8 cellular contexts compared by ENCODE assay signal in genomic region chr3:94062513-94063404, GRCh38. TPM values are rescaled to one million over a fixed set of nuclear protein-coding genes. Genes with fewer than 3 reads are reported as not detected.
A peak's percentile ranks its signal among the peaks of the same experiment; 100 is the strongest.
DNase-seq lines count a peak whose midpoint lies in the region; ATAC-seq and TF ChIP-seq lines count a peak whose summit lies in the region.

DHFR2 (minus strand) TSS chr3:94062916; CDS start chr3:94061511, 1,405 bp downstream.
NSUN3 (plus strand) TSS chr3:94063061; CDS start chr3:94063127, 66 bp downstream.

- peaks cover 10% of the 10 kb centered on the region for H3K9me3 Mint-ChIP-seq in endodermal cell

- H3K4me1 Mint-ChIP-seq in endodermal cell, result peaks cover 27% of the 10 kb centered on the region

- no peaks in the 10 kb centered on the region for H3K79me2 ChIP-seq in mesendoderm (ENCODE audit: control insufficient read depth, insufficient read depth, low read length)

- H3K4me3 Mint-ChIP-seq in endodermal cell, result peak within 1 kb of the TSS; percentile 87

- H3K18ac ChIP-seq in mesendoderm (ENCODE audit: low read length), result peak within 1 kb of the TSS; percentile 96

- peak within 1 kb of the TSS; percentile 98 for H3K27ac ChIP-seq in HUES48 (ENCODE audit: low read depth, low read length)
- peak within 1 kb of the TSS; percentile 95 for H3K27ac ChIP-seq in endodermal cell (ENCODE audit: low read depth, low read length)
- peak within 1 kb of the TSS; percentile 92 for H3K27ac ChIP-seq in mesendoderm (ENCODE audit: low read depth, low read length)

- H3K36me3 Mint-ChIP-seq in endodermal cell (ENCODE audit: low read depth), result peaks cover 29% of the 10 kb centered on the region

- H2BK120ac ChIP-seq in mesendoderm (ENCODE audit: low read depth, low read length), result peak within 1 kb of the TSS; percentile 38

- H2BK5ac ChIP-seq in mesendoderm (ENCODE audit: low read length), result peak within 1 kb of the TSS; percentile 19

- H3K4me3 ChIP-seq in HUES48 (ENCODE audit: low read depth, low read length), result peak within 1 kb of the TSS; percentile 98
- peak within 1 kb of the TSS; percentile 66 for H3K4me3 ChIP-seq in NT2/D1 (ENCODE audit: insufficient read length, low read depth)
- peak within 1 kb of the TSS; percentile 95 for H3K4me3 ChIP-seq in endodermal cell (ENCODE audit: low read length)
- H3K4me3 ChIP-seq in mesendoderm (ENCODE audit: low read length), result peak within 1 kb of the TSS; percentile 71

- WGBS in endodermal cell (ENCODE audit: insufficient coverage in 1 of 2, insufficient read length in 1 of 2), 2 experiments, result 1% methylated on average over 31 to 52 of the region's 52 CpGs
- no CpG with 5 or more reads among the region's 52 CpGs for WGBS in mesendoderm (ENCODE audit: extremely low coverage, insufficient coverage, low lambda C conversion rate)

- H3K9ac ChIP-seq in HUES48 (ENCODE audit: low read depth, low read length), result peak within 1 kb of the TSS; percentile 98
- peak within 1 kb of the TSS; percentile 80 for H3K9ac ChIP-seq in NT2/D1 (ENCODE audit: insufficient read length, low read depth)
- H3K9ac ChIP-seq in endodermal cell (ENCODE audit: extremely low read depth, low read length, poor library complexity, severe bottlenecking), result peak within 1 kb of the TSS; percentile 86
- H3K9ac ChIP-seq in mesendoderm (ENCODE audit: low read length), result peak within 1 kb of the TSS; percentile 82

- peak within 1 kb of the TSS; percentile 87 for H3K4ac ChIP-seq in mesendoderm (ENCODE audit: low read depth, low read length)

- TF ChIP-seq CTCF in endodermal cell (conservative IDR thresholded peaks at IDR 0.05), result no peak

- peak within 1 kb of the TSS; percentile 99 for H3K27ac Mint-ChIP-seq in endodermal cell

- no peak within 1 kb of the TSS for H4K8ac ChIP-seq in mesendoderm (ENCODE audit: low read depth, low read length)

- no peak within 1 kb of the TSS for H3K23ac ChIP-seq in mesendoderm (ENCODE audit: low read length)

- no peak within 1 kb of the TSS for H2BK15ac ChIP-seq in mesendoderm (replicated peaks; ENCODE audit: low read depth)

- 0 out of 2 replicates have a peak, but pooled peaks cover 3% of the 10 kb centered on the region for H3K4me1 ChIP-seq in HUES48 (ENCODE audit: control insufficient read depth, insufficient read depth, low read length)
- H3K4me1 ChIP-seq in NT2/D1 (ENCODE audit: insufficient read depth, insufficient read length), result no peaks in the 10 kb centered on the region
- peaks cover 4% of the 10 kb centered on the region for H3K4me1 ChIP-seq in endodermal cell (ENCODE audit: control insufficient read depth, insufficient read depth, low read length)
- peaks cover 4% of the 10 kb centered on the region for H3K4me1 ChIP-seq in mesendoderm (ENCODE audit: control insufficient read depth, low read depth, low read length)

- peaks cover 1% of the 10 kb centered on the region for H3K79me1 ChIP-seq in mesendoderm (ENCODE audit: low read length)

- no peak within 1 kb of the TSS for H2AK5ac ChIP-seq in mesendoderm (ENCODE audit: low read length)

- ATAC-seq in GM21423 (IDR thresholded peaks at IDR 0.05; ENCODE audit: unreplicated experiment), result peak; percentile 94

- H3K9me3 ChIP-seq in HUES48 (ENCODE audit: control insufficient read depth, insufficient read depth, low read length) (no peaks in the 10 kb centered on the region), NT2/D1 (ENCODE audit: insufficient read depth, low read length) (no peaks in the 10 kb centered on the region), endodermal cell (ENCODE audit: control insufficient read depth, low read length) (peaks cover 9% of the 10 kb centered on the region)

- H4K5ac ChIP-seq in mesendoderm (ENCODE audit: low read length), result no peak within 1 kb of the TSS

- H3K27me3 Mint-ChIP-seq in endodermal cell (ENCODE audit: insufficient read depth), result no peaks in the 10 kb centered on the region

- peak within 1 kb of the TSS; percentile 89 for H3K56ac ChIP-seq in mesendoderm (ENCODE audit: low read length)

- peak within 1 kb of the TSS; percentile 89 for H3K4me2 ChIP-seq in mesendoderm (ENCODE audit: low read length)

- DNase-seq in Caki2 (ENCODE audit: low read depth) (peak; percentile 93), NT2/D1 (ENCODE audit: low read depth, low spot score) (peak; percentile 96), endodermal cell (peak; percentile 96), mesendoderm (peak; percentile 99)
- DNase-seq in activated CD8-positive, alpha-beta memory T cell treated with anti-CD3 and anti-CD28 coated beads, Interleukin-2, amount 50 U/mL, for 1 hour (ENCODE audit: extremely low read depth), result peak; percentile 71
- DNase-seq in stimulated activated CD8-positive, alpha-beta memory T cell treated with anti-CD3 and anti-CD28 coated beads, Interleukin-12 subunit alpha, Interleukin-12 subunit beta, amount 100 ng/mL, for 4 hours (ENCODE audit: low read depth), result peak; percentile 66

- 0 out of 2 replicates have a peak, but pooled peaks cover 5% of the 10 kb centered on the region for H3K36me3 ChIP-seq in HUES48 (ENCODE audit: control insufficient read depth, insufficient read depth, low read length)
- H3K36me3 ChIP-seq in NT2/D1 (ENCODE audit: insufficient read depth, insufficient read length, low read length), result peaks cover 23% of the 10 kb centered on the region
- H3K36me3 ChIP-seq in endodermal cell (ENCODE audit: control insufficient read depth, insufficient read depth, low read length), result peaks cover 17% of the 10 kb centered on the region
- no peaks in the 10 kb centered on the region for H3K36me3 ChIP-seq in mesendoderm (ENCODE audit: control insufficient read depth, insufficient read depth, low read length)

- H3K27me3 ChIP-seq in HUES48 (ENCODE audit: control insufficient read depth, insufficient read depth, low read length), result no peaks in the 10 kb centered on the region
- no peaks in the 10 kb centered on the region for H3K27me3 ChIP-seq in NT2/D1 (ENCODE audit: insufficient read depth, insufficient read length)
- H3K27me3 ChIP-seq in endodermal cell (ENCODE audit: control insufficient read depth, insufficient read depth, low read length, poor library complexity, severe bottlenecking), result no peaks in the 10 kb centered on the region
- no peaks in the 10 kb centered on the region for H3K27me3 ChIP-seq in mesendoderm (ENCODE audit: insufficient read depth, low read length, poor library complexity)

- in situ Hi-C loops in Caki2 (cut with HindIII; ENCODE audit: low pct_unique_long_range_greater_than_20kb, low sequenced_read_pairs), result no loop called here

RNA-seq across cellular contexts. Expression of gene DHFR2, which starts in this region (rescaled TPM):
- 1.4 and 9.2 TPM in 2 replicates for total RNA-seq in Caki2 (2014; rRNA removed; shearing (Covaris generic); ENCODE audit: low replicate concordance)
- 1 to 10 TPM; 4.2 to 5.3 TPM for total RNA-seq in endodermal cell
- 5.9 TPM for polyA plus RNA-seq in endodermal cell (2013, experiment 1 of 2)
- polyA plus RNA-seq in endodermal cell (2013, experiment 2 of 2), result 5.8 TPM
- 1.6 TPM for polyA plus RNA-seq in mesendoderm (2013, experiment 1 of 2)
- polyA plus RNA-seq in mesendoderm (2013, experiment 2 of 2), result 1.5 TPM

RNA-seq across cellular contexts. Expression of gene NSUN3, which starts in this region (rescaled TPM):
- total RNA-seq in Caki2 (2014; rRNA removed; shearing (Covaris generic); ENCODE audit: low replicate concordance), result 8.9 and 10.6 TPM in 2 replicates
- 10 to 100 TPM; 18.5 to 22.6 TPM for total RNA-seq in endodermal cell
- polyA plus RNA-seq in endodermal cell (2013, experiment 1 of 2), result 11.3 TPM
- polyA plus RNA-seq in endodermal cell (2013, experiment 2 of 2), result 11.4 TPM
- 4.3 TPM for polyA plus RNA-seq in mesendoderm (2013, experiment 1 of 2)
- polyA plus RNA-seq in mesendoderm (2013, experiment 2 of 2), result 4.3 TPM

Comparison
In these comparisons a context has a peak if more than half of its experiments do, and no peak if none do; other contexts are left out.
1. Peak in every context shown above with its lines: DNase-seq, ATAC-seq, H3K4me3 ChIP-seq and H3K27ac ChIP-seq.